Comparison of ENCODE assay signal across 26 cellular contexts in genomic region chr5:179865471-179866240, GRCh38. TPM values are rescaled to one million over a fixed set of nuclear protein-coding genes. Genes with fewer than 3 reads are reported as not detected.
DNase-seq lines count a peak whose midpoint lies in the region; ATAC-seq and TF ChIP-seq lines count a peak whose summit lies in the region.
"Had no signal": no experiment of that assay in that cellular context is flagged by ENCODE, and none has a peak within 500 bp of the region (broad histone marks: within the 10 kb centered on the region; RNA-seq: fewer than 3 reads in every experiment).

No MANE protein-coding gene starts in this region.

- H3K4me3 Mint-ChIP-seq in activated naive CD4-positive, alpha-beta T cell treated with anti-CD3 and anti-CD28 coated beads, Interleukin-2, amount 10 ng/mL, durations not matched to agents 7 days and 5 days, result no peak overlapping the region
- no peak overlapping the region for H3K4me3 Mint-ChIP-seq in chondrocyte (ENCODE audit: unreplicated experiment)
- H3K4me3 Mint-ChIP-seq: dendritic cell treated with granulocyte-macrophage colony-stimulating factor and Interleukin-4, amounts not matched to agents 40 ng/mL and 50 ng/mL, for 4 days; neural progenitor cell; stimulated activated naive CD8-positive, alpha-beta T cell treated with anti-CD3 and anti-CD28 coated beads, Interleukin-15, Interleukin-2, amounts not matched to agents 100 ng/mL and 50 ng/mL, for 24 hours; T-helper 1 cell treated with Interleukin-12 subunit alpha and Interleukin-12 subunit beta and Interleukin-4 antibody, amounts not matched to agents 30 μg/mL and 1 μg/mL, for 36 hours; type B pancreatic cell had no signal

- peaks cover 18% of the 10 kb centered on the region for H3K36me3 Mint-ChIP-seq in activated naive CD4-positive, alpha-beta T cell treated with anti-CD3 and anti-CD28 coated beads, Interleukin-2, amount 10 ng/mL, durations not matched to agents 7 days and 5 days
- H3K36me3 Mint-ChIP-seq in chondrocyte (ENCODE audit: low read depth), result peaks cover 17% of the 10 kb centered on the region

- no peak for TF ChIP-seq POLR2A in body of pancreas (IDR thresholded peaks at IDR 0.05)
- no peak for TF ChIP-seq POLR2A in thyroid gland (IDR thresholded peaks at IDR 0.05)

- H3K27me3 ChIP-seq in body of pancreas (no peaks in the 10 kb centered on the region), thyroid gland (no peaks in the 10 kb centered on the region)
- H3K27me3 ChIP-seq: BLaER1, brain microvascular endothelial cell, heart right ventricle, neural progenitor cell had no signal

- ATAC-seq in body of pancreas (no peak), HG03139 (IDR thresholded peaks at IDR 0.05; ENCODE audit: unreplicated experiment) (no peak)
- ATAC-seq: heart right ventricle had no signal

- H3K9me3 Mint-ChIP-seq in activated naive CD4-positive, alpha-beta T cell treated with anti-CD3 and anti-CD28 coated beads, Interleukin-2, amount 10 ng/mL, durations not matched to agents 7 days and 5 days, result no peaks in the 10 kb centered on the region
- no peaks in the 10 kb centered on the region for H3K9me3 Mint-ChIP-seq in chondrocyte (ENCODE audit: low read depth)
- H3K9me3 Mint-ChIP-seq: dendritic cell treated with granulocyte-macrophage colony-stimulating factor and Interleukin-4, amounts not matched to agents 40 ng/mL and 50 ng/mL, for 4 days; IgD-negative memory B cell; neural progenitor cell; stimulated activated naive CD8-positive, alpha-beta T cell treated with anti-CD3 and anti-CD28 coated beads, Interleukin-15, Interleukin-2, amounts not matched to agents 100 ng/mL and 50 ng/mL, for 24 hours; T-helper 1 cell treated with Interleukin-12 subunit alpha and Interleukin-12 subunit beta and Interleukin-4 antibody, amounts not matched to agents 30 μg/mL and 1 μg/mL, for 36 hours; type B pancreatic cell had no signal

- H3K4me3 ChIP-seq in body of pancreas (no peak overlapping the region), thyroid gland (replicated peaks in 1 of 3) (no peak overlapping the region)
- H3K4me3 ChIP-seq: BLaER1, heart right ventricle, left ventricle myocardium inferior, neural progenitor cell had no signal

- H3K27ac Mint-ChIP-seq in activated naive CD4-positive, alpha-beta T cell treated with anti-CD3 and anti-CD28 coated beads, Interleukin-2, amount 10 ng/mL, durations not matched to agents 7 days and 5 days, result no peak overlapping the region
- no peak overlapping the region for H3K27ac Mint-ChIP-seq in chondrocyte (ENCODE audit: unreplicated experiment)
- H3K27ac Mint-ChIP-seq: dendritic cell treated with granulocyte-macrophage colony-stimulating factor and Interleukin-4, amounts not matched to agents 40 ng/mL and 50 ng/mL, for 4 days; stimulated activated naive CD8-positive, alpha-beta T cell treated with anti-CD3 and anti-CD28 coated beads, Interleukin-15, Interleukin-2, amounts not matched to agents 100 ng/mL and 50 ng/mL, for 24 hours; T-helper 1 cell treated with Interleukin-12 subunit alpha and Interleukin-12 subunit beta and Interleukin-4 antibody, amounts not matched to agents 30 μg/mL and 1 μg/mL, for 36 hours; type B pancreatic cell had no signal

- DNase-seq in activated naive CD4-positive, alpha-beta T cell treated with anti-CD3 and anti-CD28 coated beads, Interleukin-2, amount 10 ng/mL, durations not matched to agents 7 days and 5 days, result peak; percentile 11
- DNase-seq in activated naive CD4-positive, alpha-beta T cell (lab: John Stamatoyannopoulos, UW), result no peak
- peak; percentile 88 for DNase-seq in chondrocyte (ENCODE audit: low spot score)
- DNase-seq in midbrain (lab: John Stamatoyannopoulos, UW), result peak; percentile 12
- no peak for DNase-seq in body of pancreas
- no peak for DNase-seq in thyroid gland
- DNase-seq: activated CD4-positive, alpha-beta T cell treated with anti-CD3 and anti-CD28 coated beads, Interleukin-2, amount 50 U/mL, for 1 hour; activated CD8-positive, alpha-beta memory T cell treated with anti-CD3 and anti-CD28 coated beads, Interleukin-2, amount 50 U/mL, for 4 hours; activated effector memory CD4-positive, alpha-beta T cell treated with Interleukin-2 at 50 U/mL for 16 hours; brain microvascular endothelial cell; heart right ventricle; left ventricle myocardium inferior; NCI-H1417 treated with DMSO at 0.1 percent for 48 hours; NCI-H510A treated with DMSO at 0.1 percent for 48 hours; NK-92 treated with Interleukin-12 subunit alpha and Interleukin-12 subunit beta, amount 100 ng/mL, for 24 hours; stimulated activated CD4-positive, alpha-beta T cell treated with anti-CD3 and anti-CD28 coated beads, Interleukin-4, amount 100 ng/mL, for 1 hour had no signal

- CTCF ChIA-PET in activated naive CD4-positive, alpha-beta T cell treated with anti-CD3 and anti-CD28 coated beads, Interleukin-2, amount 10 ng/mL, durations not matched to agents 7 days and 5 days (lab: Charles Lee), result interaction anchor here (1.1 to 1.6 kb wide), 2 partner anchors 9 to 103 kb away, joined by 3 to 5 read pairs; no protein-coding TSS in a partner anchor

- no peak for TF ChIP-seq CTCF in chondrocyte (IDR thresholded peaks at IDR 0.05)
- no peak for TF ChIP-seq CTCF in body of pancreas (IDR thresholded peaks at IDR 0.05)
- TF ChIP-seq CTCF in thyroid gland (IDR thresholded peaks at IDR 0.05), result no peak

- H3K9me3 ChIP-seq in body of pancreas, result no peaks in the 10 kb centered on the region
- H3K9me3 ChIP-seq in thyroid gland, result no peaks in the 10 kb centered on the region

- no peaks in the 10 kb centered on the region for H3K4me1 Mint-ChIP-seq in activated naive CD4-positive, alpha-beta T cell treated with anti-CD3 and anti-CD28 coated beads, Interleukin-2, amount 10 ng/mL, durations not matched to agents 7 days and 5 days
- no peaks in the 10 kb centered on the region for H3K4me1 Mint-ChIP-seq in chondrocyte (ENCODE audit: low read depth)

- H3K4me1 ChIP-seq in body of pancreas, result no peaks in the 10 kb centered on the region
- peaks cover 0 to 1% of the 10 kb centered on the region in 2 donors for H3K4me1 ChIP-seq in thyroid gland

- H3K36me3 ChIP-seq in body of pancreas (replicated peaks in 1 of 2; ENCODE audit: insufficient read depth in 1 of 2, low read depth in 2 of 2) (peaks cover 0 to 19% of the 10 kb centered on the region in 2 donors), thyroid gland (peaks cover 26 to 28% of the 10 kb centered on the region in 2 donors)

- intact Hi-C loops in body of pancreas (cut with DNase I) (no loop called here), thyroid gland (cut with DNase I) (no loop called here)

- H3K27ac ChIP-seq in temporal lobe (ENCODE audit: low read depth, low read length) (peak overlapping the region; percentile 52), body of pancreas (no peak overlapping the region), thyroid gland (no peak overlapping the region)
- H3K27ac ChIP-seq: brain microvascular endothelial cell, heart right ventricle, neural progenitor cell, VCaP had no signal

- WGBS in body of pancreas, 2 donors, result 88 to 89% methylated on average over 10 to 16 of the region's 16 CpGs
- WGBS in thyroid gland, 2 donors, result 91 to 94% methylated on average over 14 to 16 of the region's 16 CpGs

- H3K27me3 Mint-ChIP-seq in activated naive CD4-positive, alpha-beta T cell treated with anti-CD3 and anti-CD28 coated beads, Interleukin-2, amount 10 ng/mL, durations not matched to agents 7 days and 5 days, result no peaks in the 10 kb centered on the region
- no peaks in the 10 kb centered on the region for H3K27me3 Mint-ChIP-seq in chondrocyte (ENCODE audit: low read depth)
- H3K27me3 Mint-ChIP-seq: dendritic cell treated with granulocyte-macrophage colony-stimulating factor and Interleukin-4, amounts not matched to agents 40 ng/mL and 50 ng/mL, for 4 days; IgD-negative memory B cell; stimulated activated naive CD8-positive, alpha-beta T cell treated with anti-CD3 and anti-CD28 coated beads, Interleukin-15, Interleukin-2, amounts not matched to agents 100 ng/mL and 50 ng/mL, for 24 hours; type B pancreatic cell had no signal

RNA-seq across cellular contexts. Expression of gene MRNIP, which starts 7.0 kb away (rescaled TPM):
- 13.4 to 20.0 TPM (median 16.4 TPM) in 3 replicates for total RNA-seq in chondrocyte
- 33.9 TPM for total RNA-seq in temporal lobe
- 10 to 100 TPM; 23.4 to 34.8 TPM for total RNA-seq in body of pancreas
- 10 to 100 TPM; 37.1 to 68.2 (median 52.1) TPM for total RNA-seq in thyroid gland

RNA-seq across cellular contexts. Expression of gene TBC1D9B, which starts 42.0 kb away (rescaled TPM):
- total RNA-seq in chondrocyte, result 107 to 130 TPM (median 118 TPM) in 3 replicates
- 31.0 TPM for total RNA-seq in temporal lobe
- 100 to 1,000 TPM in 1 of 2 donors, 10 to 100 TPM in 1; 69.8 to 121 TPM for total RNA-seq in body of pancreas
- total RNA-seq in thyroid gland, result 100 to 1,000 TPM in 1 of 4 donors, 10 to 100 TPM in 3; 75.5 to 115 (median 94.3) TPM

RNA-seq across cellular contexts. Expression of gene SQSTM1, which starts 45.0 kb away (rescaled TPM):
- total RNA-seq in chondrocyte (219 to 297 TPM (median 296 TPM) in 3 replicates), temporal lobe (45.7 TPM), body of pancreas (100 to 1,000 TPM; 249 to 606 TPM), thyroid gland (1,000 to 10,000 TPM in 1 of 4 donors, 100 to 1,000 TPM in 3; 649 to 1,146 (median 971) TPM)

RNA-seq across cellular contexts. Expression of gene MGAT4B, which starts 59.0 kb away (rescaled TPM):
- total RNA-seq in chondrocyte (135 to 144 TPM (median 142 TPM) in 3 replicates), temporal lobe (70.3 TPM), body of pancreas (10 to 100 TPM; 89.0 to 90.0 TPM), thyroid gland (100 to 1,000 TPM in 2 of 4 donors, 10 to 100 TPM in 2; 83.6 to 108 (median 102) TPM)

Comparison
In these comparisons a context has a peak if more than half of its experiments do, and no peak if none do; other contexts are left out.
1. DNase-seq: peak in activated naive CD4-positive, alpha-beta T cell treated with anti-CD3 and anti-CD28 coated beads, Interleukin-2, amount 10 ng/mL, durations not matched to agents 7 days and 5 days (single experiment), chondrocyte (single experiment) and midbrain (single experiment); none in activated naive CD4-positive, alpha-beta T cell (0 of 4), body of pancreas (0 of 4) and thyroid gland (0 of 2).